8 cellular contexts compared by ENCODE assay signal in the genomic region with DNA sequence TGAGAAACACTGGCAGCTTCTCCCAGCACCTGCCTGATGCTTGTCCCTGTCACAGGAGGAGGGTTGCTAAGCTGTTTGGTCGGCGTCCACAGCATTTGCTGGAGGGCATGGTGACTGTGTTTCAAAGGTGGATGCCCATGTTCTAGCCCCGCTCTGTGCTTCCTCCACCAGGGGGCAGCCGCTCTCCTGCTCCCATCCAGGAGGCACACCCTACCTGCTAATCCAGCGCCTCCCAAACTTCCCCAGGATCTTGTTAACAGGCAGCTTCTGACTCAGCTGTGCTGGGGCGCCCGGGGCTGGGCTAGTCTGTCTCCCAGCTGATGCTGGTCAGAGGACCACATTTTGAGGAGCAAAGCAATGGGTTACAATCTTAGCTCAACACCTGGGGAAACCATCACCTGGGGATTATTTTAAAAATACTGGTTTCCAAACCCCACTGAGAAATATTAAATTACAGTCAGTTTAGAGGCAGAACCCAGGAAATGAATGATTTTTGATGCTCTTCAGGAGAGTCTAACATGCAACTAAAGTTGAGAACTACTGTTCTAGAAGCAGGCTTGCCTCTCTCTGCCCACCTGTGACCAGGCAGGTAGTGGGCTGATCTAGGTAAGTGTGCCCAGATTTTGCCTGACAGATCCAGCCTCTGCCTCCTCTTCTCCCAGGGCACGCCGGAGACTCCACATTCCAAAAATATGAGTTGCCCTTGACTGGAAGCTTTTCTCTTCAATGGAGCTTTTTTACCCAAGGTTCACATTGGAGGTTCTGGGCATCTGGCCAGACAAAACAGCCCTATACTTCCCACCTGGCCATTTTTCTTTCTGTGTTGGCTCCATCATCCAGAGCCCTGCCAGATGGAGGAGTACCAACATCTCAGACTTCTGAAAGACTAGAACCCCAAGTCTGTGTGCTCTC.
DNase-seq lines count a peak whose midpoint lies in the region; ATAC-seq and TF ChIP-seq lines count a peak whose summit lies in the region.

No MANE protein-coding gene starts in this region.

- H3K36me3 Mint-ChIP-seq in activated naive CD4-positive, alpha-beta T cell treated with anti-CD3 and anti-CD28 coated beads, Interleukin-2, amount 10 ng/mL, durations not matched to agents 7 days and 5 days: no peaks in the 10 kb centered on the region
- no peaks in the 10 kb centered on the region for H3K36me3 Mint-ChIP-seq in stimulated activated naive B cell treated with anti-CD40 and anti-IgM and Interleukin-4, amounts not matched to agents 10 μg/mL and 1 μg/mL and 100 μg/mL, for 72 hours

- H3K4me3 ChIP-seq in kidney epithelial cell (ENCODE audit: low read depth, low read length): no peak overlapping the region

- ATAC-seq in GM21786 (IDR thresholded peaks at IDR 0.05; ENCODE audit: unreplicated experiment) (peak; percentile 48), HG03175 (IDR thresholded peaks at IDR 0.05; ENCODE audit: unreplicated experiment) (no peak)
- peak; percentile 55 to 57 for ATAC-seq in stimulated activated naive B cell treated with anti-CD40 and anti-IgM and Interleukin-4, amounts not matched to agents 10 μg/mL and 1 μg/mL and 100 μg/mL, for 72 hours (replicated peaks)

- H3K27ac ChIP-seq in C4-2B: no peak overlapping the region

- H3K36me3 ChIP-seq in kidney epithelial cell (ENCODE audit: control insufficient read depth, insufficient read depth, low read length): no peaks in the 10 kb centered on the region

- DNase-seq in NCI-H82 treated with DMSO at 0.1 percent for 48 hours (lab: John Stamatoyannopoulos, UW; ENCODE audit: unreplicated experiment): peak; percentile 28
- peak; percentile 57 for DNase-seq in activated naive CD4-positive, alpha-beta T cell treated with anti-CD3 and anti-CD28 coated beads, Interleukin-2, amount 10 ng/mL, durations not matched to agents 7 days and 5 days
- no peak for DNase-seq in kidney epithelial cell (ENCODE audit: low read depth)
- DNase-seq in stimulated activated naive B cell treated with anti-CD40 and anti-IgM and Interleukin-4, amounts not matched to agents 10 μg/mL and 1 μg/mL and 100 μg/mL, for 72 hours: no peak
- no peak for DNase-seq in T1000 (lab: John Stamatoyannopoulos, UW)

- H3K27me3 Mint-ChIP-seq in activated naive CD4-positive, alpha-beta T cell treated with anti-CD3 and anti-CD28 coated beads, Interleukin-2, amount 10 ng/mL, durations not matched to agents 7 days and 5 days: peaks cover 34% of the 10 kb centered on the region
- H3K27me3 Mint-ChIP-seq in stimulated activated naive B cell treated with anti-CD40 and anti-IgM and Interleukin-4, amounts not matched to agents 10 μg/mL and 1 μg/mL and 100 μg/mL, for 72 hours: peaks cover 52 to 77% of the 10 kb centered on the region in 2 donors

- CTCF ChIA-PET in activated naive CD4-positive, alpha-beta T cell treated with anti-CD3 and anti-CD28 coated beads, Interleukin-2, amount 10 ng/mL, durations not matched to agents 7 days and 5 days (lab: Charles Lee): interaction anchor here (0.5 to 2.6 kb wide), 9 partner anchors 8 to 815 kb away, joined by 3 to 8 read pairs (median 3); no protein-coding TSS in a partner anchor

- H3K27me3 ChIP-seq in kidney epithelial cell (ENCODE audit: control insufficient read depth, insufficient read depth, low read length): no peaks in the 10 kb centered on the region

- no peaks in the 10 kb centered on the region for H3K4me1 Mint-ChIP-seq in activated naive CD4-positive, alpha-beta T cell treated with anti-CD3 and anti-CD28 coated beads, Interleukin-2, amount 10 ng/mL, durations not matched to agents 7 days and 5 days
- H3K4me1 Mint-ChIP-seq in stimulated activated naive B cell treated with anti-CD40 and anti-IgM and Interleukin-4, amounts not matched to agents 10 μg/mL and 1 μg/mL and 100 μg/mL, for 72 hours: no peaks in the 10 kb centered on the region

- no peak overlapping the region for H3K27ac Mint-ChIP-seq in activated naive CD4-positive, alpha-beta T cell treated with anti-CD3 and anti-CD28 coated beads, Interleukin-2, amount 10 ng/mL, durations not matched to agents 7 days and 5 days
- H3K27ac Mint-ChIP-seq in stimulated activated naive B cell treated with anti-CD40 and anti-IgM and Interleukin-4, amounts not matched to agents 10 μg/mL and 1 μg/mL and 100 μg/mL, for 72 hours: no peak overlapping the region

- peak; percentile 94 for TF ChIP-seq CTCF in C4-2B (conservative IDR thresholded peaks at IDR 0.05)
- peak; percentile 68 for TF ChIP-seq CTCF in kidney epithelial cell (IDR thresholded peaks at IDR 0.05; ENCODE audit: insufficient read depth, low read length, poor library complexity, severe bottlenecking)

- H3K9me3 Mint-ChIP-seq in activated naive CD4-positive, alpha-beta T cell treated with anti-CD3 and anti-CD28 coated beads, Interleukin-2, amount 10 ng/mL, durations not matched to agents 7 days and 5 days: no peaks in the 10 kb centered on the region
- no peaks in the 10 kb centered on the region for H3K9me3 Mint-ChIP-seq in stimulated activated naive B cell treated with anti-CD40 and anti-IgM and Interleukin-4, amounts not matched to agents 10 μg/mL and 1 μg/mL and 100 μg/mL, for 72 hours

- no peak overlapping the region for H3K4me3 Mint-ChIP-seq in activated naive CD4-positive, alpha-beta T cell treated with anti-CD3 and anti-CD28 coated beads, Interleukin-2, amount 10 ng/mL, durations not matched to agents 7 days and 5 days
- no peak overlapping the region for H3K4me3 Mint-ChIP-seq in stimulated activated naive B cell treated with anti-CD40 and anti-IgM and Interleukin-4, amounts not matched to agents 10 μg/mL and 1 μg/mL and 100 μg/mL, for 72 hours

Comparison
In these comparisons a context has a peak if more than half of its experiments do, and no peak if none do; other contexts are left out.
1. DNase-seq: peak in NCI-H82 treated with DMSO at 0.1 percent for 48 hours (single experiment) and activated naive CD4-positive, alpha-beta T cell treated with anti-CD3 and anti-CD28 coated beads, Interleukin-2, amount 10 ng/mL, durations not matched to agents 7 days and 5 days (single experiment); none in kidney epithelial cell (single experiment), stimulated activated naive B cell treated with anti-CD40 and anti-IgM and Interleukin-4, amounts not matched to agents 10 μg/mL and 1 μg/mL and 100 μg/mL, for 72 hours (single experiment) and T1000 (single experiment).